Comparison of ENCODE assay signal across 23 cellular contexts in the genomic region with DNA sequence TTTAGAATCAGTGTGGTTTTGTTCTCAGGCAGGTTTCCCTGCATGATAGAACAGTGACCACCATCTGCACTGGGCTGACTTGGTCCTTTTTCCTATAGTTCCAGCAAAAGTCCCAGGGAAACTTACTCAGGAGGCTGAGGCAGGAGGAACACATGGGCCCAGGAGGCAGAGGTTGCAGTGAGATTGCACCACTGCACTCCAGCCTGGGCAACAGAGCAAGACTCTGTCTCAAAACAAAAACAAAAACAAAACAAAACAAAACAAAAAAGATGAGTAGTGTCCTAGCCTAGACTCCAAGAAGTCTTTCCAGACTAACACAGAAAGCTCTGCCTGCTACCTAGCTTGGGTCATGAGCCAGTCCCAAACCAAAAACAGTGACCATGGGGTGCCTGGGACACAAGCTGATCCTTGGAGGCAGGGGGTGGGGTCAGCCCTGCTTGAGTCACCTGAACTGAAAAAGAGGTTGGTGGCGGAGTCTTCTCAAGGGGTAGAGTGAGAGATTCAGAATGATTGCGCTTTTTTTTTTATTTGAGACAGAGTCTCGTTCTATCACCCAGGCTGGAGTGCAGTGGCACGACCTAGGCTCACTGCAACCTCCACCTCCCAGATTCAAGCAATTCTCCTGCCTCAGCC.
"Had no signal": no experiment of that assay in that cellular context is flagged by ENCODE, and none has a peak within 500 bp of the region (broad histone marks: within the 10 kb centered on the region; RNA-seq: fewer than 3 reads in every experiment).

No MANE protein-coding gene starts in this region.

- H3K4me1 Mint-ChIP-seq: naive B cell; stimulated activated memory B cell treated with anti-CD40 and anti-IgM and Interleukin-4, amounts not matched to agents 10 μg/mL and 1 μg/mL and 100 μg/mL, for 72 hours had no signal

- H3K36me3 ChIP-seq: lower lobe of right lung, spleen, tibial artery, upper lobe of left lung had no signal

- FAIRE-seq: frontal cortex, keratinocyte, urothelium cell line had no signal

- H3K4me1 ChIP-seq: lower lobe of right lung, psoas muscle, spleen, testis, tibial artery had no signal

- DNase-seq: cortex of kidney; effector memory CD8-positive, alpha-beta T cell; left ventricle myocardium superior; lower lobe of right lung; mucosa of descending colon; naive B cell; nucleus accumbens; psoas muscle; right cardiac atrium; spleen; stimulated activated CD4-positive, alpha-beta T cell treated with anti-CD3 and anti-CD28 coated beads, Interleukin-4, amount 100 ng/mL, for 4 hours; stimulated activated naive CD8-positive, alpha-beta T cell treated with anti-CD3 and anti-CD28 coated beads, Interleukin-15, Interleukin-2, amounts not matched to agents 100 U/mL and 50 U/mL, for 24 hours; substantia nigra; testis; tibial artery; upper lobe of left lung had no signal

- H3K4me3 ChIP-seq: lower lobe of right lung, mucosa of descending colon, psoas muscle, skin epidermis, spleen, testis, tibial artery, upper lobe of left lung had no signal

- H3K27ac Mint-ChIP-seq: effector memory CD8-positive, alpha-beta T cell; mesothelial cell of epicardium; natural killer cell treated with Interleukin-12 subunit alpha and Interleukin-12 subunit beta and Interleukin-15 and Interleukin-18, amount 100 ng/mL, for 72 hours; stimulated activated memory B cell treated with anti-CD40 and anti-IgM and Interleukin-4, amounts not matched to agents 10 μg/mL and 1 μg/mL and 100 μg/mL, for 72 hours had no signal

- H3K36me3 Mint-ChIP-seq: mesothelial cell of epicardium; naive B cell; natural killer cell treated with Interleukin-12 subunit alpha and Interleukin-12 subunit beta and Interleukin-15 and Interleukin-18, amount 100 ng/mL, for 72 hours; stimulated activated memory B cell treated with anti-CD40 and anti-IgM and Interleukin-4, amounts not matched to agents 10 μg/mL and 1 μg/mL and 100 μg/mL, for 72 hours had no signal

- H3K9me3 Mint-ChIP-seq: effector memory CD8-positive, alpha-beta T cell; mesothelial cell of epicardium; naive B cell; natural killer cell treated with Interleukin-12 subunit alpha and Interleukin-12 subunit beta and Interleukin-15 and Interleukin-18, amount 100 ng/mL, for 72 hours; stimulated activated memory B cell treated with anti-CD40 and anti-IgM and Interleukin-4, amounts not matched to agents 10 μg/mL and 1 μg/mL and 100 μg/mL, for 72 hours had no signal

- H3K9me3 ChIP-seq: lower lobe of right lung, mucosa of descending colon, psoas muscle, spleen, testis, tibial artery, upper lobe of left lung had no signal

- H3K27me3 Mint-ChIP-seq: natural killer cell treated with Interleukin-12 subunit alpha and Interleukin-12 subunit beta and Interleukin-15 and Interleukin-18, amount 100 ng/mL, for 72 hours; stimulated activated memory B cell treated with anti-CD40 and anti-IgM and Interleukin-4, amounts not matched to agents 10 μg/mL and 1 μg/mL and 100 μg/mL, for 72 hours had no signal

- H3K27me3 ChIP-seq: testis, tibial artery, upper lobe of left lung had no signal

- ATAC-seq: effector memory CD8-positive, alpha-beta T cell; left ventricle myocardium superior; lower lobe of right lung; mucosa of descending colon; natural killer cell treated with Interleukin-12 subunit alpha and Interleukin-12 subunit beta and Interleukin-15 and Interleukin-18, amount 100 ng/mL, for 72 hours; psoas muscle; right cardiac atrium; stimulated activated memory B cell treated with anti-CD40 and anti-IgM and Interleukin-4, amounts not matched to agents 10 μg/mL and 1 μg/mL and 100 μg/mL, for 72 hours; stimulated activated naive CD8-positive, alpha-beta T cell treated with anti-CD3 and anti-CD28 coated beads, Interleukin-15, Interleukin-2, amounts not matched to agents 100 U/mL and 50 U/mL, for 24 hours had no signal

- H3K4me3 Mint-ChIP-seq: effector memory CD8-positive, alpha-beta T cell; mesothelial cell of epicardium; natural killer cell treated with Interleukin-12 subunit alpha and Interleukin-12 subunit beta and Interleukin-15 and Interleukin-18, amount 100 ng/mL, for 72 hours; stimulated activated memory B cell treated with anti-CD40 and anti-IgM and Interleukin-4, amounts not matched to agents 10 μg/mL and 1 μg/mL and 100 μg/mL, for 72 hours had no signal

- H3K27ac ChIP-seq: lower lobe of right lung, psoas muscle, skin epidermis, spleen, testis, tibial artery, upper lobe of left lung had no signal
